Comparison of ENCODE assay signal across 2 cellular contexts in genomic region chr17:61484174-61484573, GRCh38.
TF ChIP-seq lines count a peak whose summit lies in the region.

No MANE protein-coding gene starts in this region.

TF ChIP-seq in SK-N-SH, 30 proteins besides CTCF, POLR2A, EP300 and RAD21 (continued from another document):
- TF ChIP-seq IRF3 (IDR thresholded peaks at IDR 0.05; ENCODE audit: low read depth, low read length) = no peak

TF ChIP-seq in SK-N-SH treated with all-trans-retinoic acid at 6 μM for 48 hours, 23 proteins besides CTCF, POLR2A, EP300 and RAD21 (continued from another document):
- TF ChIP-seq POU6F1 (CRISPR knock-in tag; IDR thresholded peaks at IDR 0.05; ENCODE audit: borderline replicate concordance, low read depth) (no peak), BACH2 (CRISPR knock-in tag; IDR thresholded peaks at IDR 0.05; ENCODE audit: borderline replicate concordance) (no peak), CSDC2 (CRISPR knock-in tag; IDR thresholded peaks at IDR 0.05) (no peak), SNAI2 (CRISPR knock-in tag; IDR thresholded peaks at IDR 0.05) (no peak), PATZ1 (CRISPR knock-in tag; IDR thresholded peaks at IDR 0.05; ENCODE audit: borderline replicate concordance) (no peak)
